In the genomic region with DNA sequence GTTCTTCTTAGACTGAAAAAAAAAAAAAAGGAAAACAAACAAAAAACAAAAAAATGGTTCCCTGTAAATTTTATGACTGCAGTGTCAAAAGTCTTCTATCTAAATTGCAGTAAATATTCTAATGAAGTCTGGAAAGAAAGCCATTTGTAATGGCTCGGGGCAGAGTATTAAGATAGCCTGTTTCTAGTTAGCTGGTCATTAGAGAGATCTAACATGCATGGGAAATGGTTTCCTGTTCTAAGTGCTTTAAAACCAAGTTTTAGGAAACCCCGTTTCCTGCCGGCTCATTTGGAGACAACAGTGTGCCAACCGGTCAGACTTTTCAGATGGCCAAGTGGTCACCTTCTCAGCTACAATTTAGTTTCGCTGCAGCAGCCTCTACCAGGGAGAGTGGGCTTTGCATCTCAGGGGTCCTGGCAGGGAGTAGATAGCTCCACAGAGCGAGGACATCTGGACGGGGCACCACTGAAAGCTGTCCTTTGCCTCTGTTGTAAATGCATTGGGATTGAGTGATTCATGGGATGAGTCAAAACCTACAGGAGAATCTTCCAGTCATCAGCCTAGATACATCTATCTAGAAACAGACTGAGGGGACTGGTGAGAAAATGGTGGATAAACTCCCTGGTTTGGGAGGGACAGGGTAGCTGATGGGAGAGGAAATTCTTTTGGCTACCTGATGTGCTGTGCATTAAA, we compare ENCODE assay signal across 2 cellular contexts.
TF ChIP-seq lines count a peak whose summit lies in the region.

No MANE protein-coding gene starts in this region.

TF ChIP-seq in A549, 52 proteins besides CTCF, POLR2A, EP300 and RAD21:
- TF ChIP-seq RFX5 (IDR thresholded peaks at IDR 0.05), result no peak
- TF ChIP-seq, protein P1, sequence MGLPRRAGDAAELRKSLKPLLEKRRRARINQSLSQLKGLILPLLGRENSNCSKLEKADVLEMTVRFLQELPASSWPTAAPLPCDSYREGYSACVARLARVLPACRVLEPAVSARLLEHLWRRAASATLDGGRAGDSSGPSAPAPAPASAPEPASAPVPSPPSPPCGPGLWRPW (IDR thresholded peaks at IDR 0.05), result no peak
- no peak for TF ChIP-seq CBX8 (IDR thresholded peaks at IDR 0.05)
- TF ChIP-seq, protein P2, sequence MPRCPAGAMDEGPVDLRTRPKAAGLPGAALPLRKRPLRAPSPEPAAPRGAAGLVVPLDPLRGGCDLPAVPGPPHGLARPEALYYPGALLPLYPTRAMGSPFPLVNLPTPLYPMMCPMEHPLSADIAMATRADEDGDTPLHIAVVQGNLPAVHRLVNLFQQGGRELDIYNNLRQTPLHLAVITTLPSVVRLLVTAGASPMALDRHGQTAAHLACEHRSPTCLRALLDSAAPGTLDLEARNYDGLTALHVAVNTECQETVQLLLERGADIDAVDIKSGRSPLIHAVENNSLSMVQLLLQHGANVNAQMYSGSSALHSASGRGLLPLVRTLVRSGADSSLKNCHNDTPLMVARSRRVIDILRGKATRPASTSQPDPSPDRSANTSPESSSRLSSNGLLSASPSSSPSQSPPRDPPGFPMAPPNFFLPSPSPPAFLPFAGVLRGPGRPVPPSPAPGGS (IDR thresholded peaks at IDR 0.05), result no peak
- no peak for TF ChIP-seq MAFK (IDR thresholded peaks at IDR 0.05; ENCODE audit: partially characterized antibody)
- no peak for TF ChIP-seq ZSCAN20 (CRISPR knock-in tag; IDR thresholded peaks at IDR 0.05)
- no peak for TF ChIP-seq PHF8 (IDR thresholded peaks at IDR 0.05; ENCODE audit: borderline replicate concordance, low read depth)
- no peak for TF ChIP-seq HOXB13 (CRISPR knock-in tag; IDR thresholded peaks at IDR 0.05; ENCODE audit: low read depth)
- no peak for TF ChIP-seq RCOR1 (IDR thresholded peaks at IDR 0.05; ENCODE audit: low read depth, low read length)
- no peak for TF ChIP-seq BHLHE40 (IDR thresholded peaks at IDR 0.05; ENCODE audit: low read depth, low read length)

TF ChIP-seq in WTC11, 78 proteins besides CTCF, POLR2A, EP300 and RAD21:
- no peak for TF ChIP-seq ZNF423 (CRISPR knock-in tag; IDR thresholded peaks at IDR 0.05)
- TF ChIP-seq IRF2 (CRISPR knock-in tag; IDR thresholded peaks at IDR 0.05; ENCODE audit: borderline replicate concordance, low read depth), result no peak
- TF ChIP-seq TCF7 (CRISPR knock-in tag; IDR thresholded peaks at IDR 0.05; ENCODE audit: low read depth), result no peak
- TF ChIP-seq HMGA2 (CRISPR knock-in tag; IDR thresholded peaks at IDR 0.05), result no peak
- no peak for TF ChIP-seq NR1H2 (CRISPR knock-in tag; IDR thresholded peaks at IDR 0.05)
- TF ChIP-seq, protein P3, sequence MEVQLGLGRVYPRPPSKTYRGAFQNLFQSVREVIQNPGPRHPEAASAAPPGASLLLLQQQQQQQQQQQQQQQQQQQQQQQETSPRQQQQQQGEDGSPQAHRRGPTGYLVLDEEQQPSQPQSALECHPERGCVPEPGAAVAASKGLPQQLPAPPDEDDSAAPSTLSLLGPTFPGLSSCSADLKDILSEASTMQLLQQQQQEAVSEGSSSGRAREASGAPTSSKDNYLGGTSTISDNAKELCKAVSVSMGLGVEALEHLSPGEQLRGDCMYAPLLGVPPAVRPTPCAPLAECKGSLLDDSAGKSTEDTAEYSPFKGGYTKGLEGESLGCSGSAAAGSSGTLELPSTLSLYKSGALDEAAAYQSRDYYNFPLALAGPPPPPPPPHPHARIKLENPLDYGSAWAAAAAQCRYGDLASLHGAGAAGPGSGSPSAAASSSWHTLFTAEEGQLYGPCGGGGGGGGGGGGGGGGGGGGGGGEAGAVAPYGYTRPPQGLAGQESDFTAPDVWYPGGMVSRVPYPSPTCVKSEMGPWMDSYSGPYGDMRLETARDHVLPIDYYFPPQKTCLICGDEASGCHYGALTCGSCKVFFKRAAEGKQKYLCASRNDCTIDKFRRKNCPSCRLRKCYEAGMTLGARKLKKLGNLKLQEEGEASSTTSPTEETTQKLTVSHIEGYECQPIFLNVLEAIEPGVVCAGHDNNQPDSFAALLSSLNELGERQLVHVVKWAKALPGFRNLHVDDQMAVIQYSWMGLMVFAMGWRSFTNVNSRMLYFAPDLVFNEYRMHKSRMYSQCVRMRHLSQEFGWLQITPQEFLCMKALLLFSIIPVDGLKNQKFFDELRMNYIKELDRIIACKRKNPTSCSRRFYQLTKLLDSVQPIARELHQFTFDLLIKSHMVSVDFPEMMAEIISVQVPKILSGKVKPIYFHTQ (CRISPR knock-in tag; IDR thresholded peaks at IDR 0.05), result no peak
- no peak for TF ChIP-seq ZNF263 (CRISPR knock-in tag; IDR thresholded peaks at IDR 0.05; ENCODE audit: low read depth)
- TF ChIP-seq, protein P4, sequence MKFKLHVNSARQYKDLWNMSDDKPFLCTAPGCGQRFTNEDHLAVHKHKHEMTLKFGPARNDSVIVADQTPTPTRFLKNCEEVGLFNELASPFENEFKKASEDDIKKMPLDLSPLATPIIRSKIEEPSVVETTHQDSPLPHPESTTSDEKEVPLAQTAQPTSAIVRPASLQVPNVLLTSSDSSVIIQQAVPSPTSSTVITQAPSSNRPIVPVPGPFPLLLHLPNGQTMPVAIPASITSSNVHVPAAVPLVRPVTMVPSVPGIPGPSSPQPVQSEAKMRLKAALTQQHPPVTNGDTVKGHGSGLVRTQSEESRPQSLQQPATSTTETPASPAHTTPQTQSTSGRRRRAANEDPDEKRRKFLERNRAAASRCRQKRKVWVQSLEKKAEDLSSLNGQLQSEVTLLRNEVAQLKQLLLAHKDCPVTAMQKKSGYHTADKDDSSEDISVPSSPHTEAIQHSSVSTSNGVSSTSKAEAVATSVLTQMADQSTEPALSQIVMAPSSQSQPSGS (CRISPR knock-in tag; IDR thresholded peaks at IDR 0.05; ENCODE audit: borderline replicate concordance, low read depth), result no peak
- TF ChIP-seq NFYB (CRISPR knock-in tag; conservative IDR thresholded peaks at IDR 0.05; ENCODE audit: low read depth), result no peak
- TF ChIP-seq GTF2I (CRISPR knock-in tag; conservative IDR thresholded peaks at IDR 0.05), result no peak
- TF ChIP-seq EMX1 (CRISPR knock-in tag; IDR thresholded peaks at IDR 0.05), result no peak
- TF ChIP-seq, protein P5, sequence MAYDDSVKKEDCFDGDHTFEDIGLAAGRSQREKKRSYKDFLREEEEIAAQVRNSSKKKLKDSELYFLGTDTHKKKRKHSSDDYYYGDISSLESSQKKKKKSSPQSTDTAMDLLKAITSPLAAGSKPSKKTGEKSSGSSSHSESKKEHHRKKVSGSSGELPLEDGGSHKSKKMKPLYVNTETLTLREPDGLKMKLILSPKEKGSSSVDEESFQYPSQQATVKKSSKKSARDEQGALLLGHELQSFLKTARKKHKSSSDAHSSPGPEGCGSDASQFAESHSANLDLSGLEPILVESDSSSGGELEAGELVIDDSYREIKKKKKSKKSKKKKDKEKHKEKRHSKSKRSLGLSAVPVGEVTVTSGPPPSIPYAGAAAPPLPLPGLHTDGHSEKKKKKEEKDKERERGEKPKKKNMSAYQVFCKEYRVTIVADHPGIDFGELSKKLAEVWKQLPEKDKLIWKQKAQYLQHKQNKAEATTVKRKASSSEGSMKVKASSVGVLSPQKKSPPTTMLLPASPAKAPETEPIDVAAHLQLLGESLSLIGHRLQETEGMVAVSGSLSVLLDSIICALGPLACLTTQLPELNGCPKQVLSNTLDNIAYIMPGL (CRISPR knock-in tag; IDR thresholded peaks at IDR 0.05), result no peak
- no peak for TF ChIP-seq FOXP1 (CRISPR knock-in tag; IDR thresholded peaks at IDR 0.05; ENCODE audit: borderline replicate concordance)
- TF ChIP-seq ZNF416 (CRISPR knock-in tag; IDR thresholded peaks at IDR 0.05), result no peak
- TF ChIP-seq ZNF138 (CRISPR knock-in tag; conservative IDR thresholded peaks at IDR 0.05), result no peak
- TF ChIP-seq, protein P6, sequence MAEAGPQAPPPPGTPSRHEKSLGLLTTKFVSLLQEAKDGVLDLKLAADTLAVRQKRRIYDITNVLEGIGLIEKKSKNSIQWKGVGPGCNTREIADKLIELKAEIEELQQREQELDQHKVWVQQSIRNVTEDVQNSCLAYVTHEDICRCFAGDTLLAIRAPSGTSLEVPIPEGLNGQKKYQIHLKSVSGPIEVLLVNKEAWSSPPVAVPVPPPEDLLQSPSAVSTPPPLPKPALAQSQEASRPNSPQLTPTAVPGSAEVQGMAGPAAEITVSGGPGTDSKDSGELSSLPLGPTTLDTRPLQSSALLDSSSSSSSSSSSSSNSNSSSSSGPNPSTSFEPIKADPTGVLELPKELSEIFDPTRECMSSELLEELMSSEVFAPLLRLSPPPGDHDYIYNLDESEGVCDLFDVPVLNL (CRISPR knock-in tag; IDR thresholded peaks at IDR 0.05; ENCODE audit: borderline replicate concordance, low read depth), result no peak
- no peak for TF ChIP-seq NR2C2 (CRISPR knock-in tag; IDR thresholded peaks at IDR 0.05)
